Comparison of ENCODE assay signal across 15 cellular contexts in the genomic region with DNA sequence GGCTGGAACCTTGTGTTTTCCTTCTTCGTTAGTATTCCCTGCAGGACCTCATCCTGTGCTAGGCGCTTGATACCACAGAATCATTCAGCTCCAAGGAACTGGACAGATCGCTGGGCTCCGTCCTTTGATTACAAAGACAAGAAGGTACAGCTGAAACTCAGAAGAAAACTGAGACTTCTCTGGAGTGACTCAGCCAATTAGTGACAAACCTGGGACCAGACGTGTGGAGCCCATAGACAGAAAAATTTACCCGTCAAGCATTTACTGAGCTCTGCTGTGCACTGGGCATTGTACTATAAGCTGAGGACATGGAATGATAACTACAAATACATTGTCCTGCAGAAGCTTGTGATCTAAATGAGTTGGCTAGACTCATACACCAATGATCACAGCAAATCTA.
DNase-seq lines count a peak whose midpoint lies in the region; ATAC-seq, FAIRE-seq and TF ChIP-seq lines count a peak whose summit lies in the region.
"Had no signal": no experiment of that assay in that cellular context is flagged by ENCODE, and none has a peak within 500 bp of the region (broad histone marks: within the 10 kb centered on the region; RNA-seq: fewer than 3 reads in every experiment).

No MANE protein-coding gene starts in this region.

- FAIRE-seq in GM19239 (lab: Jason Lieb, UNC) (peak; percentile 26), keratinocyte (lab: Jason Lieb, UNC) (peak; percentile 34)
- FAIRE-seq: GM12891, H1 had no signal

- dilution Hi-C loops in keratinocyte (cut with MboI; ENCODE audit: extremely low pct_ligation_motif_present, low sequenced_read_pairs) = no loop called here

- H3K4me3 ChIP-seq in keratinocyte (ENCODE audit: control insufficient read depth in 2 of 3, extremely low read depth in 1 of 3, insufficient read depth in 2 of 3, low read depth in 1 of 3, low read length in 3 of 3) = no peak overlapping the region
- H3K4me3 ChIP-seq: HAP-1 had no signal

- H3K4me2 ChIP-seq in keratinocyte (ENCODE audit: control insufficient read depth, extremely low read depth, insufficient read depth, low read depth, low read length) = no peak overlapping the region

- no peaks in the 10 kb centered on the region for H3K9me3 ChIP-seq in keratinocyte (ENCODE audit: control insufficient read depth, low read depth, low read length)
- H3K9me3 ChIP-seq: HAP-1 had no signal

- H3K79me2 ChIP-seq in keratinocyte (ENCODE audit: control insufficient read depth, insufficient read depth, low read length) = no peaks in the 10 kb centered on the region

- no peak overlapping the region for H3K27ac ChIP-seq in keratinocyte (ENCODE audit: control insufficient read depth, insufficient read depth, low read length)

- no peak for TF ChIP-seq CTCF in keratinocyte (optimal IDR thresholded peaks at IDR 0.05 in 1 of 3, IDR thresholded peaks at IDR 0.05 in 1 of 3, conservative IDR thresholded peaks at IDR 0.05 in 1 of 3; ENCODE audit: extremely low read depth in 1 of 3, insufficient read depth in 2 of 3, low read length in 3 of 3)

- peaks cover 26% of the 10 kb centered on the region for H3K4me1 ChIP-seq in keratinocyte (ENCODE audit: control insufficient read depth, extremely low read depth, insufficient read depth, low read length)
- H3K4me1 ChIP-seq: HAP-1 had no signal

- no peaks in the 10 kb centered on the region for H3K27me3 ChIP-seq in keratinocyte (ENCODE audit: control insufficient read depth, extremely low read depth, insufficient read depth, low read length)

- H3K36me3 ChIP-seq in keratinocyte (ENCODE audit: control insufficient read depth in 2 of 2, extremely low read depth in 1 of 2, insufficient read depth in 2 of 2, low read length in 2 of 2) = no peaks in the 10 kb centered on the region
- H3K36me3 ChIP-seq: HAP-1 had no signal

- no peak for ATAC-seq in HG02981 (IDR thresholded peaks at IDR 0.05; ENCODE audit: unreplicated experiment)

- no peak overlapping the region for H3K9ac ChIP-seq in keratinocyte (ENCODE audit: control insufficient read depth, extremely low read depth, insufficient read depth, low read length)

- no peaks in the 10 kb centered on the region for H4K20me1 ChIP-seq in keratinocyte (ENCODE audit: control insufficient read depth, extremely low read depth, insufficient read depth, low read length)

- no peak for DNase-seq in GM19239 (ENCODE audit: insufficient read length, low spot score)
- peak; percentile 32 for DNase-seq in astrocyte of the hippocampus (ENCODE audit: low read depth, low spot score)
- no peak for DNase-seq in keratinocyte (ENCODE audit: low read depth, low spot score)
- no peak for DNase-seq in mucosa of gallbladder (ENCODE audit: low spot score)
- DNase-seq in NCI-H187 (lab: John Stamatoyannopoulos, UW) = no peak
- no peak for DNase-seq in SKM-1 (lab: John Stamatoyannopoulos, UW; ENCODE audit: unreplicated experiment)
- DNase-seq: C1 segment of cervical spinal cord; Calu3; CD4-positive, alpha-beta T cell; DMS 273 treated with DMSO at 0.1 percent for 48 hours; KG1 had no signal

- no peaks in the 10 kb centered on the region for H3K9me1 ChIP-seq in keratinocyte (ENCODE audit: control insufficient read depth, extremely low read depth, insufficient read depth, low read length)

- H2AFZ ChIP-seq in keratinocyte (ENCODE audit: control insufficient read depth, low read length) = no peak overlapping the region
